Comparison of ENCODE assay signal across 21 cellular contexts in genomic region chr5:150658699-150659265, GRCh38. TPM values are rescaled to one million over a fixed set of nuclear protein-coding genes. Genes with fewer than 3 reads are reported as not detected.
A peak's percentile ranks its signal among the peaks of the same experiment; 100 is the strongest.
DNase-seq lines count a peak whose midpoint lies in the region; ATAC-seq and TF ChIP-seq lines count a peak whose summit lies in the region.
"Had no signal": no experiment of that assay in that cellular context is flagged by ENCODE, and none has a peak within 500 bp of the region (broad histone marks: within the 10 kb centered on the region; RNA-seq: fewer than 3 reads in every experiment).

No MANE protein-coding gene starts in this region.

- CTCF ChIA-PET in activated CD4-positive, alpha-beta memory T cell treated with anti-CD3 and anti-CD28 coated beads for 36 hours (lab: Charles Lee), result interaction anchor here (0.9 to 2.0 kb wide), 3 partner anchors 13 to 188 kb away, joined by 3 to 11 read pairs (median 4); partner anchors contain the start of gene IRGM

- TF ChIP-seq CTCF in endodermal cell (conservative IDR thresholded peaks at IDR 0.05), result peak; percentile 43
- no peak for TF ChIP-seq CTCF in natural killer cell (IDR thresholded peaks at IDR 0.05)
- TF ChIP-seq CTCF in tibial artery (IDR thresholded peaks at IDR 0.05), result no peak

- H3K4me1 Mint-ChIP-seq in activated T-cell treated with anti-CD3 and anti-CD28 coated beads, Interleukin-2, amount 50 U/mL, for 24 hours (ENCODE audit: low read depth), result peaks cover 5% of the 10 kb centered on the region
- H3K4me1 Mint-ChIP-seq in activated T-cell treated with anti-CD3 and anti-CD28 coated beads, Interleukin-2, amount 50 U/mL, for 4 hours (ENCODE audit: low read depth), result peaks cover 4% of the 10 kb centered on the region
- H3K4me1 Mint-ChIP-seq in endodermal cell (peaks cover 37% of the 10 kb centered on the region), natural killer cell (peaks cover 0 to 15% of the 10 kb centered on the region in 2 donors)
- H3K4me1 Mint-ChIP-seq in activated CD4-positive, alpha-beta memory T cell treated with anti-CD3 and anti-CD28 coated beads for 36 hours (ENCODE audit: low read depth), result peaks cover 2% of the 10 kb centered on the region
- H3K4me1 Mint-ChIP-seq: activated T-helper 17 cell treated with anti-CD3 and anti-CD28 coated beads, Interleukin-2, amount 50 U/mL, for 72 hours had no signal

- no peaks in the 10 kb centered on the region for H3K27me3 ChIP-seq in endodermal cell (ENCODE audit: control insufficient read depth, insufficient read depth, low read length, poor library complexity, severe bottlenecking)
- H3K27me3 ChIP-seq in tibial artery, result no peaks in the 10 kb centered on the region
- H3K27me3 ChIP-seq: colonic mucosa, left lung, pancreas, suprapubic skin had no signal

- no peaks in the 10 kb centered on the region for H3K27me3 Mint-ChIP-seq in activated T-cell treated with anti-CD3 and anti-CD28 coated beads, Interleukin-2, amount 50 U/mL, for 24 hours
- H3K27me3 Mint-ChIP-seq in activated T-cell treated with anti-CD3 and anti-CD28 coated beads, Interleukin-2, amount 50 U/mL, for 4 hours (ENCODE audit: low read depth), result peaks cover 2% of the 10 kb centered on the region
- H3K27me3 Mint-ChIP-seq in endodermal cell (ENCODE audit: insufficient read depth) (peaks cover 4% of the 10 kb centered on the region), natural killer cell (ENCODE audit: low read depth in 2 of 2) (peaks cover 0 to 6% of the 10 kb centered on the region in 2 donors)
- H3K27me3 Mint-ChIP-seq in activated CD4-positive, alpha-beta memory T cell treated with anti-CD3 and anti-CD28 coated beads for 36 hours, result peaks cover 3% of the 10 kb centered on the region
- H3K27me3 Mint-ChIP-seq: activated T-helper 17 cell treated with anti-CD3 and anti-CD28 coated beads, Interleukin-2, amount 50 U/mL, for 72 hours had no signal

- WGBS in endodermal cell (ENCODE audit: insufficient coverage in 1 of 2, insufficient read length in 1 of 2), 2 experiments, result 72 to 79% methylated on average over 3 of the region's 3 CpGs

- H3K9me3 ChIP-seq in endodermal cell (ENCODE audit: control insufficient read depth, low read length) (no peaks in the 10 kb centered on the region), tibial artery (no peaks in the 10 kb centered on the region)
- H3K9me3 ChIP-seq: colonic mucosa, left lung, pancreas, suprapubic skin had no signal

- intact Hi-C loops in natural killer cell (cut with micrococcal nuclease) (no loop called here), tibial artery (cut with DNase I; ENCODE audit: low total_unique reads) (loop anchor here (10.0 kb wide), 1 partner anchor 204 kb away; no protein-coding TSS in a partner anchor)
- intact Hi-C loops in activated CD4-positive, alpha-beta memory T cell treated with anti-CD3 and anti-CD28 coated beads for 36 hours (cut with micrococcal nuclease), result loop anchor here (5.0 kb wide), 1 partner anchor 144 kb away; no protein-coding TSS in a partner anchor

- H3K27ac ChIP-seq in endodermal cell (ENCODE audit: low read depth, low read length), result no peak overlapping the region
- peak overlapping the region; percentile 59 to 81 for H3K27ac ChIP-seq in tibial artery
- H3K27ac ChIP-seq: colonic mucosa, left lung, pancreas, suprapubic skin had no signal

- ATAC-seq in activated T-cell treated with anti-CD3 and anti-CD28 coated beads, Interleukin-2, amount 50 U/mL, for 4 hours, result no peak
- ATAC-seq in natural killer cell (no peak), GM18858 (IDR thresholded peaks at IDR 0.05; ENCODE audit: unreplicated experiment) (no peak)
- ATAC-seq: activated T-helper 17 cell treated with anti-CD3 and anti-CD28 coated beads, Interleukin-2, amount 50 U/mL, for 72 hours; left lung; pancreas had no signal

- H3K4me1 ChIP-seq in endodermal cell (ENCODE audit: control insufficient read depth, insufficient read depth, low read length) (peaks cover 15% of the 10 kb centered on the region), tibial artery (peaks cover 0 to 50% (median 27%) of the 10 kb centered on the region in 4 donors)
- H3K4me1 ChIP-seq: colonic mucosa, pancreas had no signal

- H3K36me3 Mint-ChIP-seq in activated T-cell treated with anti-CD3 and anti-CD28 coated beads, Interleukin-2, amount 50 U/mL, for 24 hours (ENCODE audit: low read depth), result no peaks in the 10 kb centered on the region
- no peaks in the 10 kb centered on the region for H3K36me3 Mint-ChIP-seq in activated T-cell treated with anti-CD3 and anti-CD28 coated beads, Interleukin-2, amount 50 U/mL, for 4 hours (ENCODE audit: insufficient read depth)
- no peaks in the 10 kb centered on the region for H3K36me3 Mint-ChIP-seq in endodermal cell (ENCODE audit: low read depth)
- no peaks in the 10 kb centered on the region for H3K36me3 Mint-ChIP-seq in natural killer cell
- no peaks in the 10 kb centered on the region for H3K36me3 Mint-ChIP-seq in activated CD4-positive, alpha-beta memory T cell treated with anti-CD3 and anti-CD28 coated beads for 36 hours

- H3K9ac ChIP-seq in endodermal cell (ENCODE audit: extremely low read depth, low read length, poor library complexity, severe bottlenecking), result no peak overlapping the region

- no peak overlapping the region for H3K4me3 Mint-ChIP-seq in activated T-cell treated with anti-CD3 and anti-CD28 coated beads, Interleukin-2, amount 50 U/mL, for 24 hours
- H3K4me3 Mint-ChIP-seq in activated T-cell treated with anti-CD3 and anti-CD28 coated beads, Interleukin-2, amount 50 U/mL, for 4 hours, result no peak overlapping the region
- no peak overlapping the region for H3K4me3 Mint-ChIP-seq in endodermal cell
- H3K4me3 Mint-ChIP-seq in natural killer cell, result peak overlapping the region; percentile 79
- no peak overlapping the region for H3K4me3 Mint-ChIP-seq in activated CD4-positive, alpha-beta memory T cell treated with anti-CD3 and anti-CD28 coated beads for 36 hours
- H3K4me3 Mint-ChIP-seq: activated T-helper 17 cell treated with anti-CD3 and anti-CD28 coated beads, Interleukin-2, amount 50 U/mL, for 72 hours had no signal

- no peak overlapping the region for H3K4me3 ChIP-seq in endodermal cell (ENCODE audit: low read length)
- no peak overlapping the region for H3K4me3 ChIP-seq in tibial artery
- H3K4me3 ChIP-seq: colonic mucosa, left lung, pancreas, skin epidermis, suprapubic skin had no signal

- no peaks in the 10 kb centered on the region for H3K9me3 Mint-ChIP-seq in activated T-cell treated with anti-CD3 and anti-CD28 coated beads, Interleukin-2, amount 50 U/mL, for 24 hours
- no peaks in the 10 kb centered on the region for H3K9me3 Mint-ChIP-seq in activated T-cell treated with anti-CD3 and anti-CD28 coated beads, Interleukin-2, amount 50 U/mL, for 4 hours
- H3K9me3 Mint-ChIP-seq in endodermal cell (no peaks in the 10 kb centered on the region), natural killer cell (no peaks in the 10 kb centered on the region)
- H3K9me3 Mint-ChIP-seq in activated CD4-positive, alpha-beta memory T cell treated with anti-CD3 and anti-CD28 coated beads for 36 hours, result no peaks in the 10 kb centered on the region
- H3K9me3 Mint-ChIP-seq: activated T-helper 17 cell treated with anti-CD3 and anti-CD28 coated beads, Interleukin-2, amount 50 U/mL, for 72 hours had no signal

- peak; percentile 11 for DNase-seq in activated T-cell treated with anti-CD3 and anti-CD28 coated beads, Interleukin-2, amount 50 U/mL, for 24 hours
- no peak for DNase-seq in activated T-cell treated with anti-CD3 and anti-CD28 coated beads, Interleukin-2, amount 50 U/mL, for 4 hours
- DNase-seq in endodermal cell (peak; percentile 65), natural killer cell (no peak), tibial artery (peak in 1 of 2 donors; percentile 49)
- DNase-seq in activated CD4-positive, alpha-beta memory T cell treated with anti-CD3 and anti-CD28 coated beads for 36 hours, result no peak
- DNase-seq in stimulated activated CD4-positive, alpha-beta T cell treated with anti-CD3 and anti-CD28 coated beads, Interleukin-2, amount 100 ng/mL, for 24 hours, result no peak
- DNase-seq: 8988T; activated CD4-positive, CD25-positive, alpha-beta regulatory T cell treated with anti-CD3 and anti-CD28 coated beads, Interleukin-2, amount 50 U/mL, for 72 hours; amniotic stem cell; colonic mucosa; foreskin fibroblast; left lung; NCI-H1436; stimulated activated CD4-positive, alpha-beta T cell treated with anti-CD3 and anti-CD28 coated beads, Interleukin-4, amount 100 ng/mL, for 4 hours had no signal

- H3K27ac Mint-ChIP-seq in activated T-cell treated with anti-CD3 and anti-CD28 coated beads, Interleukin-2, amount 50 U/mL, for 24 hours, result no peak overlapping the region
- H3K27ac Mint-ChIP-seq in endodermal cell, result no peak overlapping the region
- H3K27ac Mint-ChIP-seq in natural killer cell, result no peak overlapping the region
- H3K27ac Mint-ChIP-seq in activated CD4-positive, alpha-beta memory T cell treated with anti-CD3 and anti-CD28 coated beads for 36 hours, result no peak overlapping the region
- H3K27ac Mint-ChIP-seq: activated T-helper 17 cell treated with anti-CD3 and anti-CD28 coated beads, Interleukin-2, amount 50 U/mL, for 72 hours had no signal

- H3K36me3 ChIP-seq in endodermal cell (ENCODE audit: control insufficient read depth, insufficient read depth, low read length) (no peaks in the 10 kb centered on the region), tibial artery (no peaks in the 10 kb centered on the region)
- H3K36me3 ChIP-seq: colonic mucosa, left lung, pancreas, suprapubic skin had no signal

- POLR2A ChIA-PET in activated CD4-positive, alpha-beta memory T cell treated with anti-CD3 and anti-CD28 coated beads for 36 hours (lab: Charles Lee), result interaction anchor here (0.7 kb wide), 1 partner anchor 80 kb away, joined by 3 read pairs; no protein-coding TSS in a partner anchor

RNA-seq across cellular contexts. Expression of gene MYOZ3, which starts 2.3 kb away (rescaled TPM):
- under 1 TPM in 2 of 3 donors, not detected in 1; 0.21 to 0.86 TPM for total RNA-seq in activated T-cell treated with anti-CD3 and anti-CD28 coated beads, Interleukin-2, amount 50 U/mL, for 4 hours
- total RNA-seq in endodermal cell (10 to 100 TPM; 12.4 to 15.8 TPM), natural killer cell (not detected)
- 4.8 TPM for polyA plus RNA-seq in endodermal cell (2013, experiment 1 of 2)
- polyA plus RNA-seq in endodermal cell (2013, experiment 2 of 2), result 3.3 TPM
- total RNA-seq in activated CD4-positive, alpha-beta memory T cell treated with anti-CD3 and anti-CD28 coated beads for 36 hours, result under 1 TPM; 0.07 to 0.21 TPM
- total RNA-seq: G401 had no signal

RNA-seq across cellular contexts. Expression of gene SYNPO, which starts 18.3 kb away (rescaled TPM):
- total RNA-seq in activated T-cell treated with anti-CD3 and anti-CD28 coated beads, Interleukin-2, amount 50 U/mL, for 4 hours, result 1 to 10 TPM in 1 of 3 donors, under 1 TPM in 2; 0.56 to 1.4 (median 0.79) TPM
- total RNA-seq in endodermal cell, result 1 to 10 TPM; 4.2 to 4.5 TPM
- polyA plus RNA-seq in endodermal cell (2013, experiment 1 of 2), result 3.8 TPM
- polyA plus RNA-seq in endodermal cell (2013, experiment 2 of 2), result 4.6 TPM
- under 1 TPM in 2 of 3 donors, not detected in 1; 0.16 to 0.48 TPM for total RNA-seq in natural killer cell
- under 1 TPM; 0.10 to 0.14 TPM for total RNA-seq in activated CD4-positive, alpha-beta memory T cell treated with anti-CD3 and anti-CD28 coated beads for 36 hours

RNA-seq across cellular contexts. Expression of gene RBM22, which starts 42.1 kb away (rescaled TPM):
- 10 to 100 TPM; 81.6 to 92.7 (median 86.5) TPM for total RNA-seq in activated T-cell treated with anti-CD3 and anti-CD28 coated beads, Interleukin-2, amount 50 U/mL, for 4 hours
- 10 to 100 TPM; 42.7 to 44.3 TPM for total RNA-seq in endodermal cell
- polyA plus RNA-seq in endodermal cell (2013, experiment 1 of 2), result 66.3 TPM
- polyA plus RNA-seq in endodermal cell (2013, experiment 2 of 2), result 58.8 TPM
- total RNA-seq in natural killer cell, result 100 to 1,000 TPM; 136 to 149 (median 145) TPM
- total RNA-seq in activated CD4-positive, alpha-beta memory T cell treated with anti-CD3 and anti-CD28 coated beads for 36 hours, result 10 to 100 TPM; 59.6 to 66.4 TPM

Comparison
In these comparisons a context has a peak if more than half of its experiments do, and no peak if none do; other contexts are left out.
1. DNase-seq: peak in activated T-cell treated with anti-CD3 and anti-CD28 coated beads, Interleukin-2, amount 50 U/mL, for 24 hours (single experiment) and endodermal cell (single experiment); none in activated T-cell treated with anti-CD3 and anti-CD28 coated beads, Interleukin-2, amount 50 U/mL, for 4 hours (single experiment), natural killer cell (single experiment), activated CD4-positive, alpha-beta memory T cell treated with anti-CD3 and anti-CD28 coated beads for 36 hours (single experiment) and stimulated activated CD4-positive, alpha-beta T cell treated with anti-CD3 and anti-CD28 coated beads, Interleukin-2, amount 100 ng/mL, for 24 hours (0 of 2).
2. RNA of gene MYOZ3, which starts 2.3 kb away (total RNA-seq): 12.4 to 15.8 TPM in endodermal cell; 0.07 to 0.21 TPM in activated CD4-positive, alpha-beta memory T cell treated with anti-CD3 and anti-CD28 coated beads for 36 hours, 0.21 to 0.86 TPM in activated T-cell treated with anti-CD3 and anti-CD28 coated beads, Interleukin-2, amount 50 U/mL, for 4 hours and not detected in natural killer cell; every median in the first group is over 4 times any median in the second.